ENCODE assay signal across 1 cellular context in genomic region chr17:66748578-66748977, GRCh38.
TF ChIP-seq lines count a peak whose summit lies in the region.

No MANE protein-coding gene starts in this region.

TF ChIP-seq in IMR-90, 13 proteins besides CTCF, POLR2A, EP300 and RAD21 (continued from another document):
- TF ChIP-seq MAFK (IDR thresholded peaks at IDR 0.05; ENCODE audit: low read depth, low read length) (no peak), RCOR1 (IDR thresholded peaks at IDR 0.05; ENCODE audit: insufficient replicate concordance, low read length) (no peak), CEBPB (IDR thresholded peaks at IDR 0.05; ENCODE audit: low read depth, low read length) (no peak), CHD1 (IDR thresholded peaks at IDR 0.05; ENCODE audit: low read depth, low read length) (no peak), RFX5 (IDR thresholded peaks at IDR 0.05; ENCODE audit: low read depth, low read length) (no peak), MXI1 (IDR thresholded peaks at IDR 0.05; ENCODE audit: borderline replicate concordance, low read depth, low read length) (no peak), ELK1 (IDR thresholded peaks at IDR 0.05; ENCODE audit: borderline replicate concordance, low read depth, low read length) (no peak), BHLHE40 (IDR thresholded peaks at IDR 0.05; ENCODE audit: low read depth, low read length) (no peak)
